ENCODE assay signal across 11 cellular contexts in the genomic region with DNA sequence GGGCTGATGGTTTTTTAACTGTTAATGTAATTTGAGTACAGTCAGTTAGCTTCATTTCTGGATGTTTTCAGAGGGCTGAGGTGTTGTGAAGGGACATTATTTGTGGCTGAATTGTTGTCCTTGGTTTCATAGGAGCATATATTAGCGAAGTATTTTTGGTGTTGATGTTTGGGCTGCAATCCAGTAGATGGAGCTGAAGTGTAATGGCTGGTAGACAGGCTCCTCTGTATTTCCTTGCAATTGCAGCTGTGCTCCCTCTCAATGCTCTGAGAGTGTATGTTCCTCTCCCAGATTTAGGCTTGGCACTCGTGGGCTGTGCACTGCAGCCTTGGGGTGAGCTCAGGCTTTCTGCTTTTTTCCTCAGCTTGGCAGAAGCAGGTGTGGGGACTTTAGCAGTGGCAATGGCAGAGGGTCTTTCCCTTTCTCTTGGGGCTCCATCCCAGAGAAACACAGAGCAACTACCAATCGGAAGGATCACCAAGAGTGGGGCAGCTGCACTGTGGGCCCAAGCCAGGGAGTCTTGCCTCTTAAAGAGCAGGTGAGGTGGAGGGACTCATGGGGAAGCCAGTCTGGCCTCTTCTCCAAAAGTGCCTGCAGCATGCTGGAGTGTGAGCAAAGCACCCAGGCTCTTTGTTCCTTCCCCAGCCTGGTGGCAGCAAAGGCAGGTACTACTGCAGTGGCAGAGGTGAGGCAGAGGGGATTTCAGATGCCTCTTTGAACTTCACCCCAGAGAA.
DNase-seq lines count a peak whose midpoint lies in the region; ATAC-seq and TF ChIP-seq lines count a peak whose summit lies in the region.
"Had no signal": no experiment of that assay in that cellular context is flagged by ENCODE, and none has a peak within 500 bp of the region (broad histone marks: within the 10 kb centered on the region; RNA-seq: fewer than 3 reads in every experiment).

No MANE protein-coding gene starts in this region.

- no peak overlapping the region for H2AFZ ChIP-seq in neural progenitor cell (replicated peaks)

- H3K79me2 ChIP-seq in neural progenitor cell (ENCODE audit: low read depth), result no peaks in the 10 kb centered on the region

- DNase-seq in SW480 (ENCODE audit: low spot score) (peak; percentile 8), neural progenitor cell (ENCODE audit: low spot score) (peak; percentile 38), pons (ENCODE audit: low spot score) (no peak), NOMO-1 treated with dmso at 0.1 percent for 144 hours (lab: John Stamatoyannopoulos, UW; ENCODE audit: unreplicated experiment) (no peak)
- DNase-seq: activated T-cell treated with anti-CD3 and anti-CD28 coated beads for 4 hours, H7, head of caudate nucleus had no signal

- no peak overlapping the region for H3K4me3 ChIP-seq in neural progenitor cell
- H3K4me3 ChIP-seq: SJSA1 had no signal

- peak; percentile 56 for ATAC-seq in GM18502 (IDR thresholded peaks at IDR 0.05; ENCODE audit: poor library complexity, unreplicated experiment)
- ATAC-seq in HG03103 (IDR thresholded peaks at IDR 0.05; ENCODE audit: low read depth, unreplicated experiment), result peak; percentile 63
- no peak for ATAC-seq in esophagus mucosa

- H3K27me3 ChIP-seq in neural progenitor cell, result no peaks in the 10 kb centered on the region
- H3K27me3 ChIP-seq: SJSA1 had no signal

- H3K4me1 ChIP-seq in neural progenitor cell, result no peaks in the 10 kb centered on the region
- H3K4me1 ChIP-seq: SJSA1 had no signal

- H3K27me3 Mint-ChIP-seq in neural progenitor cell (ENCODE audit: insufficient read depth, low read depth), result no peaks in the 10 kb centered on the region

- no peaks in the 10 kb centered on the region for H3K36me3 ChIP-seq in neural progenitor cell
- H3K36me3 ChIP-seq: SJSA1 had no signal

- no peak overlapping the region for H3K27ac Mint-ChIP-seq in neural progenitor cell

- H3K4me2 ChIP-seq in neural progenitor cell, result no peak overlapping the region

- no peak overlapping the region for H3K27ac ChIP-seq in neural progenitor cell
- H3K27ac ChIP-seq: SJSA1 had no signal

- H3K4me1 Mint-ChIP-seq in neural progenitor cell, result no peaks in the 10 kb centered on the region

- H4K20me1 ChIP-seq in neural progenitor cell (ENCODE audit: low read depth), result no peaks in the 10 kb centered on the region

- peak; percentile 55 for TF ChIP-seq CTCF in neural progenitor cell (IDR thresholded peaks at IDR 0.05)

- H3K36me3 Mint-ChIP-seq in neural progenitor cell, result no peaks in the 10 kb centered on the region

- no peaks in the 10 kb centered on the region for H3F3A ChIP-seq in neural progenitor cell (ENCODE audit: low read depth)

- no peak overlapping the region for H3K9ac ChIP-seq in neural progenitor cell

- no peaks in the 10 kb centered on the region for H3K9me3 ChIP-seq in neural progenitor cell (ENCODE audit: low read depth)
- H3K9me3 ChIP-seq: SJSA1 had no signal

- peaks cover 9% of the 10 kb centered on the region for H3K9me3 Mint-ChIP-seq in neural progenitor cell

- H3K4me3 Mint-ChIP-seq in neural progenitor cell, result no peak overlapping the region

Comparison
In these comparisons a context has a peak if more than half of its experiments do, and no peak if none do; other contexts are left out.
1. DNase-seq: peak in SW480 (single experiment) and neural progenitor cell (single experiment); none in pons (single experiment) and NOMO-1 treated with dmso at 0.1 percent for 144 hours (single experiment).